ENCODE assay signal across 8 cellular contexts in the genomic region with DNA sequence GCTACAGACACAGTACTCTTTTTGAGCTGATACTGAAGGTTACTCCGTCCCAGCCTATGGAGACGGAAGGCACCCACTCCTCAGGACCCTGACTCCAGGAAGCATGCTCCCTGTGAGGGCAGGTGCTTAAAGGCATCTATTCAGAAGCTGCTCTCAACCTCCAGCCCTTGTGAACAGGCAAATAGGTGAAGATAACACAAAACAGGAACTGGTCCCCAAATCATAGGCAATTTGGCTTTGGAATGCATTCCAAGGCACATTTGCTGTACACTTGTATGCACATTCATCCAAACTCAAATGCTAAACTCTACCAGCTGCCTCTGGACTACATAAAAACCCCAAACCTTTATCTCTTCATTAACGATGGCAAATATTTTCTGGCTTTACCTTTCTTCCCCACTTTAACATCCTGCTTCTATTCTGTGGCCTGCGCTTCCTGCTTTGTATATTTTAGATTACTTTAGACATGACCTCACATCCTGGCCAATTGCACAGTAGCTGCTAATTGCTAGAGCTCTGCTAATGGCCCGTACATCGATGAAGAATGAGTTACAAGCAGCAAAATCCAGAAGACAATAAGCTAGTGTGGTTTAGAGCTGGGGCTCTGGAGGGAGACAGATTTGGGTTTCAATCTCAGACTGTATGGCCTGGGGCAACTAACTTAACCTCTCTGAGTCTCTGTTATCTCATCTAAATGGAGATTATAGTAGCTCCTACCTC. TPM values are rescaled to one million over a fixed set of nuclear protein-coding genes. Genes with fewer than 3 reads are reported as not detected.
DNase-seq lines count a peak whose midpoint lies in the region; ATAC-seq and TF ChIP-seq lines count a peak whose summit lies in the region.

No MANE protein-coding gene starts in this region.

- peak overlapping the region; percentile 79 for H3K27ac ChIP-seq in effector memory CD4-positive, alpha-beta T cell (ENCODE audit: insufficient read depth, low read length, poor library complexity, severe bottlenecking)
- H3K27ac ChIP-seq in PC-3 (ENCODE audit: low read length): no peak overlapping the region

- H3K9ac ChIP-seq in PC-3 (ENCODE audit: low read length): no peak overlapping the region

- BruUV-seq in PC-3 (replicated peaks; lab: Mats Ljungman, UMichigan): no TSS peak

- no peaks in the 10 kb centered on the region for H3K36me3 ChIP-seq in effector memory CD4-positive, alpha-beta T cell (ENCODE audit: control insufficient read depth, insufficient read depth, low read length)
- no peaks in the 10 kb centered on the region for H3K36me3 ChIP-seq in PC-3 (ENCODE audit: low read depth, low read length)

- H3K4me2 ChIP-seq in PC-3 (ENCODE audit: low read length): no peak overlapping the region

- intact Hi-C loops in PC-3 (cut with micrococcal nuclease): no loop called here

- H3K27me3 ChIP-seq in effector memory CD4-positive, alpha-beta T cell (replicated peaks; ENCODE audit: control insufficient read depth, insufficient read depth, low read length, poor library complexity, severe bottlenecking): no peaks in the 10 kb centered on the region
- no peaks in the 10 kb centered on the region for H3K27me3 ChIP-seq in PC-3 (ENCODE audit: low read length)

- peak; percentile 22 for DNase-seq in SIG-M5 treated with dmso at 0.1 percent for 504 hours (lab: John Stamatoyannopoulos, UW; ENCODE audit: unreplicated experiment)
- no peak for DNase-seq in SIG-M5 (lab: John Stamatoyannopoulos, UW)
- DNase-seq in NK-92 treated with Interleukin-12 subunit alpha and Interleukin-12 subunit beta, amount 100 ng/mL, for 24 hours (lab: John Stamatoyannopoulos, UW): peak; percentile 43
- DNase-seq in effector memory CD4-positive, alpha-beta T cell: peak in 2 of 3 donors; percentile 30
- no peak for DNase-seq in superior temporal gyrus (ENCODE audit: extremely low spot score)
- DNase-seq in PC-3: no peak
- no peak for DNase-seq in NCI-H187 (lab: John Stamatoyannopoulos, UW)

- TF ChIP-seq CTCF in PC-3 (conservative IDR thresholded peaks at IDR 0.05; ENCODE audit: low read depth, low read length): no peak

- no peaks in the 10 kb centered on the region for H3K9me3 ChIP-seq in effector memory CD4-positive, alpha-beta T cell (ENCODE audit: control insufficient read depth, low read length)
- H3K9me3 ChIP-seq in PC-3 (ENCODE audit: low read length): no peaks in the 10 kb centered on the region

- no peak overlapping the region for H2AFZ ChIP-seq in PC-3 (ENCODE audit: low read length)

- H3K9me2 ChIP-seq in PC-3 (replicated peaks; ENCODE audit: low read length): no peaks in the 10 kb centered on the region

- H3K79me2 ChIP-seq in PC-3 (ENCODE audit: low read length): peaks cover 48% of the 10 kb centered on the region

- ATAC-seq in GM21786 (IDR thresholded peaks at IDR 0.05; ENCODE audit: unreplicated experiment) (peak; percentile 56), PC-3 (no peak)

- POLR2A ChIA-PET in PC-3 (lab: Charles Lee; ENCODE audit: unreplicated experiment): no interaction called here

- H3K4me1 ChIP-seq in effector memory CD4-positive, alpha-beta T cell (ENCODE audit: control insufficient read depth, insufficient read depth, low read length, poor library complexity, severe bottlenecking): peaks cover 40% of the 10 kb centered on the region
- H3K4me1 ChIP-seq in PC-3 (ENCODE audit: insufficient read depth, low read length): peaks cover 24% of the 10 kb centered on the region

- CTCF ChIA-PET in PC-3 (lab: Charles Lee): no interaction called here

- no peaks in the 10 kb centered on the region for H3F3A ChIP-seq in PC-3 (ENCODE audit: low read length, unreplicated experiment)

- H3K4me3 ChIP-seq in effector memory CD4-positive, alpha-beta T cell (ENCODE audit: insufficient read depth, low read depth, low read length, poor library complexity, severe bottlenecking): peak overlapping the region; percentile 21
- no peak overlapping the region for H3K4me3 ChIP-seq in PC-3 (ENCODE audit: low read length)

- no peaks in the 10 kb centered on the region for H4K20me1 ChIP-seq in PC-3 (ENCODE audit: low read length)

RNA-seq across cellular contexts. Expression of gene SEL1L3, which starts 3.2 kb away (rescaled TPM):
- total RNA-seq in PC-3 (2014; rRNA removed): 31.9 and 36.1 TPM in 2 replicates

RNA-seq across cellular contexts. Expression of gene SMIM20, which starts 54.4 kb away (rescaled TPM):
- 21.3 and 27.0 TPM in 2 replicates for total RNA-seq in PC-3 (2014; rRNA removed)

Comparison
In these comparisons a context has a peak if more than half of its experiments do, and no peak if none do; other contexts are left out.
1. DNase-seq: peak in SIG-M5 treated with dmso at 0.1 percent for 504 hours (single experiment), NK-92 treated with Interleukin-12 subunit alpha and Interleukin-12 subunit beta, amount 100 ng/mL, for 24 hours (single experiment) and effector memory CD4-positive, alpha-beta T cell (2 of 3); none in SIG-M5 (single experiment), superior temporal gyrus (single experiment), PC-3 (single experiment) and NCI-H187 (0 of 2).